19 cellular contexts compared by ENCODE assay signal in the genomic region with DNA sequence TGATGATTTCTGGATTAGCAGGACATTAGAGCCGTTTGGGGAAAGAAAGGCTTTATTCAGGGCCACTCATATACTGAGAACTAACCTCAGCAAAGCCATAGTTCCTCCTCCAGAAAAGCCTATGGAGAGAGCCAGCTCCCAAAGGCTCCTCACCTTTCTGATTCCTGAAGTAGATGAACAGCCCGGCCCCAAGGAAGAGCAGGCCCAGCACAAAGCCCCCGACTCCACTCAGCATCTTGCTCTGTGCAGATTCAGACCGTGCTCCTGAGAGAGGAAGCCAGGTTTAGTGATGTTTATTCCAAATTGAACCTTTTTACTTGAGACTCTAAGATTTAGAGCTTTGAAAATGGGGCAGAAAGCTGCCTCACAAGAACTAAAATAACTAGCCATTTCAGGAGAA. TPM values are rescaled to one million over a fixed set of nuclear protein-coding genes. Genes with fewer than 3 reads are reported as not detected.
DNase-seq lines count a peak whose midpoint lies in the region; ATAC-seq lines count a peak whose summit lies in the region.
"Had no signal": no experiment of that assay in that cellular context is flagged by ENCODE, and none has a peak within 500 bp of the region (broad histone marks: within the 10 kb centered on the region; RNA-seq: fewer than 3 reads in every experiment).

No MANE protein-coding gene starts in this region.

- H3K4me3 Mint-ChIP-seq in activated naive CD8-positive, alpha-beta T cell treated with anti-CD3 and anti-CD28 coated beads, Interleukin-2, amount 10 ng/mL, durations not matched to agents 7 days and 5 days: no peak overlapping the region
- H3K4me3 Mint-ChIP-seq in activated naive CD8-positive, alpha-beta T cell treated with anti-CD3 and anti-CD28 coated beads for 36 hours: no peak overlapping the region
- H3K4me3 Mint-ChIP-seq in IgD-negative memory B cell: peak overlapping the region in 3 of 4 donors; percentile 41 to 85 (median 63)
- no peak overlapping the region for H3K4me3 Mint-ChIP-seq in central memory CD8-positive, alpha-beta T cell
- H3K4me3 Mint-ChIP-seq in stimulated activated memory B cell treated with anti-CD40 and anti-IgM and Interleukin-4, amounts not matched to agents 10 μg/mL and 1 μg/mL and 100 μg/mL, for 72 hours: peak overlapping the region; percentile 52

- peak overlapping the region; percentile 0 for H3K27ac Mint-ChIP-seq in activated naive CD8-positive, alpha-beta T cell treated with anti-CD3 and anti-CD28 coated beads, Interleukin-2, amount 10 ng/mL, durations not matched to agents 7 days and 5 days
- H3K27ac Mint-ChIP-seq in activated naive CD8-positive, alpha-beta T cell treated with anti-CD3 and anti-CD28 coated beads for 36 hours: no peak overlapping the region
- peak overlapping the region; percentile 83 to 90 (median 86) for H3K27ac Mint-ChIP-seq in IgD-negative memory B cell
- peak overlapping the region; percentile 70 for H3K27ac Mint-ChIP-seq in central memory CD8-positive, alpha-beta T cell (ENCODE audit: low read depth)
- peak overlapping the region; percentile 74 for H3K27ac Mint-ChIP-seq in stimulated activated memory B cell treated with anti-CD40 and anti-IgM and Interleukin-4, amounts not matched to agents 10 μg/mL and 1 μg/mL and 100 μg/mL, for 72 hours

- peaks cover 9% of the 10 kb centered on the region for H3K27me3 Mint-ChIP-seq in activated naive CD8-positive, alpha-beta T cell treated with anti-CD3 and anti-CD28 coated beads, Interleukin-2, amount 10 ng/mL, durations not matched to agents 7 days and 5 days
- H3K27me3 Mint-ChIP-seq in activated naive CD8-positive, alpha-beta T cell treated with anti-CD3 and anti-CD28 coated beads for 36 hours: no peaks in the 10 kb centered on the region
- H3K27me3 Mint-ChIP-seq in IgD-negative memory B cell: no peaks in the 10 kb centered on the region
- H3K27me3 Mint-ChIP-seq in central memory CD8-positive, alpha-beta T cell: no peaks in the 10 kb centered on the region
- H3K27me3 Mint-ChIP-seq in stimulated activated memory B cell treated with anti-CD40 and anti-IgM and Interleukin-4, amounts not matched to agents 10 μg/mL and 1 μg/mL and 100 μg/mL, for 72 hours: no peaks in the 10 kb centered on the region

- DNase-seq in activated naive CD8-positive, alpha-beta T cell treated with anti-CD3 and anti-CD28 coated beads, Interleukin-2, amount 10 ng/mL, durations not matched to agents 7 days and 5 days: no peak
- no peak for DNase-seq in activated naive CD8-positive, alpha-beta T cell treated with anti-CD3 and anti-CD28 coated beads for 36 hours
- no peak for DNase-seq in central memory CD8-positive, alpha-beta T cell (ENCODE audit: low spot score in 2 of 2)
- DNase-seq in NCI-H748 (lab: John Stamatoyannopoulos, UW; ENCODE audit: unreplicated experiment) (no peak), NCI-H2107 (lab: John Stamatoyannopoulos, UW) (no peak), NCI-H1436 treated with DMSO at 0.1 percent for 48 hours (lab: John Stamatoyannopoulos, UW) (no peak)
- DNase-seq: 8988T, C1 segment of cervical spinal cord, IMR-90, NCI-H1105 treated with DMSO at 0.1 percent for 48 hours, NCI-H1694, NCI-H510A had no signal

- no peak for ATAC-seq in activated naive CD8-positive, alpha-beta T cell treated with anti-CD3 and anti-CD28 coated beads, Interleukin-2, amount 10 ng/mL, durations not matched to agents 7 days and 5 days (ENCODE audit: low read depth)
- no peak for ATAC-seq in central memory CD8-positive, alpha-beta T cell (replicated peaks; ENCODE audit: extremely low read depth, poor library complexity, severe bottlenecking)
- no peak for ATAC-seq in stimulated activated memory B cell treated with anti-CD40 and anti-IgM and Interleukin-4, amounts not matched to agents 10 μg/mL and 1 μg/mL and 100 μg/mL, for 72 hours
- ATAC-seq: HCT116, Panc1 had no signal

- no peaks in the 10 kb centered on the region for H3K9me3 Mint-ChIP-seq in activated naive CD8-positive, alpha-beta T cell treated with anti-CD3 and anti-CD28 coated beads, Interleukin-2, amount 10 ng/mL, durations not matched to agents 7 days and 5 days
- no peaks in the 10 kb centered on the region for H3K9me3 Mint-ChIP-seq in activated naive CD8-positive, alpha-beta T cell treated with anti-CD3 and anti-CD28 coated beads for 36 hours
- no peaks in the 10 kb centered on the region for H3K9me3 Mint-ChIP-seq in IgD-negative memory B cell
- no peaks in the 10 kb centered on the region for H3K9me3 Mint-ChIP-seq in central memory CD8-positive, alpha-beta T cell
- no peaks in the 10 kb centered on the region for H3K9me3 Mint-ChIP-seq in stimulated activated memory B cell treated with anti-CD40 and anti-IgM and Interleukin-4, amounts not matched to agents 10 μg/mL and 1 μg/mL and 100 μg/mL, for 72 hours

- peaks cover 15% of the 10 kb centered on the region for H3K4me1 Mint-ChIP-seq in activated naive CD8-positive, alpha-beta T cell treated with anti-CD3 and anti-CD28 coated beads, Interleukin-2, amount 10 ng/mL, durations not matched to agents 7 days and 5 days
- H3K4me1 Mint-ChIP-seq in activated naive CD8-positive, alpha-beta T cell treated with anti-CD3 and anti-CD28 coated beads for 36 hours: peaks cover 6% of the 10 kb centered on the region
- peaks cover 22 to 44% (median 26%) of the 10 kb centered on the region in 3 donors for H3K4me1 Mint-ChIP-seq in IgD-negative memory B cell
- peaks cover 45% of the 10 kb centered on the region for H3K4me1 Mint-ChIP-seq in central memory CD8-positive, alpha-beta T cell
- H3K4me1 Mint-ChIP-seq in stimulated activated memory B cell treated with anti-CD40 and anti-IgM and Interleukin-4, amounts not matched to agents 10 μg/mL and 1 μg/mL and 100 μg/mL, for 72 hours: peaks cover 47% of the 10 kb centered on the region

- POLR2A ChIA-PET in activated naive CD8-positive, alpha-beta T cell treated with anti-CD3 and anti-CD28 coated beads, Interleukin-2, amount 10 ng/mL, durations not matched to agents 7 days and 5 days (lab: Charles Lee): no interaction called here

- H3K36me3 Mint-ChIP-seq in activated naive CD8-positive, alpha-beta T cell treated with anti-CD3 and anti-CD28 coated beads, Interleukin-2, amount 10 ng/mL, durations not matched to agents 7 days and 5 days: no peaks in the 10 kb centered on the region
- H3K36me3 Mint-ChIP-seq in activated naive CD8-positive, alpha-beta T cell treated with anti-CD3 and anti-CD28 coated beads for 36 hours: no peaks in the 10 kb centered on the region
- H3K36me3 Mint-ChIP-seq in IgD-negative memory B cell: peaks cover 15% of the 10 kb centered on the region
- peaks cover 51% of the 10 kb centered on the region for H3K36me3 Mint-ChIP-seq in central memory CD8-positive, alpha-beta T cell (ENCODE audit: insufficient read depth)
- peaks cover 56% of the 10 kb centered on the region for H3K36me3 Mint-ChIP-seq in stimulated activated memory B cell treated with anti-CD40 and anti-IgM and Interleukin-4, amounts not matched to agents 10 μg/mL and 1 μg/mL and 100 μg/mL, for 72 hours

RNA-seq across cellular contexts. Expression of gene HLA-DRB1, which starts 9.1 kb away (rescaled TPM):
- total RNA-seq in activated naive CD8-positive, alpha-beta T cell treated with anti-CD3 and anti-CD28 coated beads, Interleukin-2, amount 10 ng/mL, durations not matched to agents 7 days and 5 days: 10 to 100 TPM; 11.8 to 12.1 TPM
- total RNA-seq in activated naive CD8-positive, alpha-beta T cell treated with anti-CD3 and anti-CD28 coated beads for 36 hours: 1 to 10 TPM; 4.2 to 5.1 TPM
- polyA plus RNA-seq in IgD-negative memory B cell: 1,928 TPM
- total RNA-seq: IMR-90, SJCRH30 had no signal
- polyA plus RNA-seq: IMR-90 had no signal

RNA-seq across cellular contexts. Expression of gene HLA-DRB5, which starts 50.5 kb away (rescaled TPM):
- under 1 TPM in 1 of 2 experiments, not detected in 1; 0.26 TPM for total RNA-seq in activated naive CD8-positive, alpha-beta T cell treated with anti-CD3 and anti-CD28 coated beads, Interleukin-2, amount 10 ng/mL, durations not matched to agents 7 days and 5 days
- total RNA-seq in activated naive CD8-positive, alpha-beta T cell treated with anti-CD3 and anti-CD28 coated beads for 36 hours: under 1 TPM; 0.28 to 0.52 TPM
- 92.6 TPM for polyA plus RNA-seq in IgD-negative memory B cell
- total RNA-seq: Daoy, IMR-90, SJCRH30 had no signal
- polyA plus RNA-seq: IMR-90 had no signal

RNA-seq across cellular contexts. Expression of gene HLA-DQA1, which starts 56.6 kb away (rescaled TPM):
- total RNA-seq in activated naive CD8-positive, alpha-beta T cell treated with anti-CD3 and anti-CD28 coated beads, Interleukin-2, amount 10 ng/mL, durations not matched to agents 7 days and 5 days: 1 to 10 TPM; 3.9 to 4.6 TPM
- 1 to 10 TPM; 4.4 to 5.3 TPM for total RNA-seq in activated naive CD8-positive, alpha-beta T cell treated with anti-CD3 and anti-CD28 coated beads for 36 hours
- 377 TPM for polyA plus RNA-seq in IgD-negative memory B cell
- total RNA-seq: H1, IMR-90, SJCRH30 had no signal
- polyA plus RNA-seq: IMR-90 had no signal

Comparison
In these comparisons a context has a peak if more than half of its experiments do, and no peak if none do; other contexts are left out.
1. H3K4me3 Mint-ChIP-seq: peak in IgD-negative memory B cell (3 of 4) and stimulated activated memory B cell treated with anti-CD40 and anti-IgM and Interleukin-4, amounts not matched to agents 10 μg/mL and 1 μg/mL and 100 μg/mL, for 72 hours (single experiment); none in activated naive CD8-positive, alpha-beta T cell treated with anti-CD3 and anti-CD28 coated beads, Interleukin-2, amount 10 ng/mL, durations not matched to agents 7 days and 5 days (single experiment), activated naive CD8-positive, alpha-beta T cell treated with anti-CD3 and anti-CD28 coated beads for 36 hours (single experiment) and central memory CD8-positive, alpha-beta T cell (single experiment).